In genomic region chr3:150760431-150761200, GRCh38 we compare ENCODE assay signal across 8 cellular contexts. TPM values are rescaled to one million over a fixed set of nuclear protein-coding genes. Genes with fewer than 3 reads are reported as not detected.
A peak's percentile ranks its signal among the peaks of the same experiment; 100 is the strongest.
DNase-seq lines count a peak whose midpoint lies in the region; ATAC-seq, FAIRE-seq and TF ChIP-seq lines count a peak whose summit lies in the region.

No MANE protein-coding gene starts in this region.

- H3K36me3 Mint-ChIP-seq in natural killer cell treated with Interleukin-12 subunit alpha and Interleukin-12 subunit beta and Interleukin-15 and Interleukin-18, amount 100 ng/mL, for 72 hours = peaks cover 9% of the 10 kb centered on the region

- no peak for FAIRE-seq in bronchial epithelial cell (lab: Jason Lieb, UNC)

- peak; percentile 28 for ATAC-seq in GM21717 (IDR thresholded peaks at IDR 0.05; ENCODE audit: unreplicated experiment)
- no peak for ATAC-seq in natural killer cell treated with Interleukin-12 subunit alpha and Interleukin-12 subunit beta and Interleukin-15 and Interleukin-18, amount 100 ng/mL, for 72 hours

- DNase-seq in GM10266 (ENCODE audit: extremely low spot score) = peak; percentile 72
- peak; percentile 59 for DNase-seq in NAMALWA (ENCODE audit: low spot score)
- no peak for DNase-seq in bronchial epithelial cell (ENCODE audit: low read depth)
- DNase-seq in natural killer cell treated with Interleukin-12 subunit alpha and Interleukin-12 subunit beta and Interleukin-15 and Interleukin-18, amount 100 ng/mL, for 72 hours (ENCODE audit: low spot score) = no peak
- no peak for DNase-seq in OCI-M2 (lab: John Stamatoyannopoulos, UW; ENCODE audit: unreplicated experiment)
- DNase-seq in cerebellar cortex (ENCODE audit: low spot score) = no peak
- DNase-seq in NCI-H1092 (lab: John Stamatoyannopoulos, UW) = no peak

- no peaks in the 10 kb centered on the region for H3K27me3 ChIP-seq in bronchial epithelial cell (ENCODE audit: control insufficient read depth, insufficient read depth, low read length)

- H3K4me3 ChIP-seq in bronchial epithelial cell (ENCODE audit: low read depth, low read length) = peak overlapping the region; percentile 88

- H3K4me1 Mint-ChIP-seq in natural killer cell treated with Interleukin-12 subunit alpha and Interleukin-12 subunit beta and Interleukin-15 and Interleukin-18, amount 100 ng/mL, for 72 hours (ENCODE audit: low read depth in 2 of 2) = peaks cover 48 to 64% of the 10 kb centered on the region in 2 donors

- TF ChIP-seq CTCF in GM10266 (IDR thresholded peaks at IDR 0.05; ENCODE audit: control insufficient read depth, insufficient read depth, low read depth, missing control alignments) (no peak), bronchial epithelial cell (IDR thresholded peaks at IDR 0.05; ENCODE audit: insufficient read depth, low read length, severe bottlenecking) (no peak)

- H3K9me3 Mint-ChIP-seq in natural killer cell treated with Interleukin-12 subunit alpha and Interleukin-12 subunit beta and Interleukin-15 and Interleukin-18, amount 100 ng/mL, for 72 hours = no peaks in the 10 kb centered on the region

- peak overlapping the region; percentile 93 for H3K27ac Mint-ChIP-seq in natural killer cell treated with Interleukin-12 subunit alpha and Interleukin-12 subunit beta and Interleukin-15 and Interleukin-18, amount 100 ng/mL, for 72 hours

- H3K27me3 Mint-ChIP-seq in natural killer cell treated with Interleukin-12 subunit alpha and Interleukin-12 subunit beta and Interleukin-15 and Interleukin-18, amount 100 ng/mL, for 72 hours = no peaks in the 10 kb centered on the region

- peak overlapping the region; percentile 93 for H3K4me3 Mint-ChIP-seq in natural killer cell treated with Interleukin-12 subunit alpha and Interleukin-12 subunit beta and Interleukin-15 and Interleukin-18, amount 100 ng/mL, for 72 hours

- H3K36me3 ChIP-seq in bronchial epithelial cell (ENCODE audit: control insufficient read depth, insufficient read depth, low read length) = no peaks in the 10 kb centered on the region

RNA-seq across cellular contexts. Expression of gene SIAH2, which starts 2.4 kb away (rescaled TPM):
- total RNA-seq in bronchial epithelial cell = 30.3 and 36.1 TPM in 2 replicates
- total RNA-seq in natural killer cell treated with Interleukin-12 subunit alpha and Interleukin-12 subunit beta and Interleukin-15 and Interleukin-18, amount 100 ng/mL, for 72 hours = 10 to 100 TPM; 34.9 to 41.4 TPM

RNA-seq across cellular contexts. Expression of gene ERICH6, which starts 56.9 kb away (rescaled TPM):
- total RNA-seq in bronchial epithelial cell = under 0.01 TPM in 1 of 2 replicates, not detected in the other
- total RNA-seq in natural killer cell treated with Interleukin-12 subunit alpha and Interleukin-12 subunit beta and Interleukin-15 and Interleukin-18, amount 100 ng/mL, for 72 hours = under 1 TPM in 1 of 2 donors, not detected in 1; 0.33 TPM

Comparison
In these comparisons a context has a peak if more than half of its experiments do, and no peak if none do; other contexts are left out.
1. DNase-seq: peak in GM10266 (single experiment) and NAMALWA (single experiment); none in bronchial epithelial cell (single experiment), natural killer cell treated with Interleukin-12 subunit alpha and Interleukin-12 subunit beta and Interleukin-15 and Interleukin-18, amount 100 ng/mL, for 72 hours (single experiment), OCI-M2 (single experiment), cerebellar cortex (single experiment) and NCI-H1092 (single experiment).